Comparison of ENCODE assay signal across 8 cellular contexts in genomic region chr1:233304489-233305102, GRCh38. TPM values are rescaled to one million over a fixed set of nuclear protein-coding genes. Genes with fewer than 3 reads are reported as not detected.
A peak's percentile ranks its signal among the peaks of the same experiment; 100 is the strongest.
DNase-seq lines count a peak whose midpoint lies in the region; ATAC-seq and TF ChIP-seq lines count a peak whose summit lies in the region.

No MANE protein-coding gene starts in this region.

- no peak overlapping the region for H2BK15ac ChIP-seq in mesenchymal stem cell (ENCODE audit: low read depth, poor library complexity, severe bottlenecking)

- H3K27me3 ChIP-seq in AG04450 (ENCODE audit: control insufficient read depth, insufficient read depth, low read length) (no peaks in the 10 kb centered on the region), body of pancreas (no peaks in the 10 kb centered on the region), mesenchymal stem cell (ENCODE audit: control insufficient read depth in 1 of 2, insufficient read depth in 1 of 2, low read length in 2 of 2) (no peaks in the 10 kb centered on the region)

- no peak overlapping the region for H3K18ac ChIP-seq in mesenchymal stem cell (ENCODE audit: low read depth in 1 of 2, low read length in 2 of 2)

- no peaks in the 10 kb centered on the region for H3K4me1 ChIP-seq in body of pancreas
- H3K4me1 ChIP-seq in mesenchymal stem cell (ENCODE audit: control insufficient read depth, insufficient read depth, low read depth, low read length): no peaks in the 10 kb centered on the region

- H3K79me1 ChIP-seq in mesenchymal stem cell (replicated peaks; ENCODE audit: low read length, poor library complexity, severe bottlenecking): no peaks in the 10 kb centered on the region

- no peak overlapping the region for H3K4ac ChIP-seq in mesenchymal stem cell (ENCODE audit: low read depth in 1 of 2, low read length in 2 of 2)

- H3K23ac ChIP-seq in mesenchymal stem cell (ENCODE audit: low read length in 2 of 2): no peak overlapping the region

- POLR2A ChIA-PET in AG04450 (lab: Yijun Ruan, JAX): no interaction called here

- peaks cover 4% of the 10 kb centered on the region for H3K9me3 ChIP-seq in AG04450 (ENCODE audit: control insufficient read depth, insufficient read depth, low read length)
- H3K9me3 ChIP-seq in body of pancreas: no peaks in the 10 kb centered on the region
- peaks cover 8% of the 10 kb centered on the region for H3K9me3 ChIP-seq in mesenchymal stem cell (ENCODE audit: control insufficient read depth, low read length)

- no peak for DNase-seq in AG04450 (ENCODE audit: low read depth, low spot score)
- DNase-seq in GM13976 (ENCODE audit: low spot score): no peak
- peak; percentile 24 for DNase-seq in NCI-H2196 treated with DMSO at 0.1 percent for 48 hours (lab: John Stamatoyannopoulos, UW; ENCODE audit: unreplicated experiment)
- DNase-seq in body of pancreas: peak in 1 of 4 donors; percentile 22
- DNase-seq in mesenchymal stem cell: peak; percentile 34
- DNase-seq in HPDE6-E6E7 (ENCODE audit: extremely low spot score): no peak

- H2BK12ac ChIP-seq in mesenchymal stem cell (ENCODE audit: low read length in 2 of 2): no peak overlapping the region

- ATAC-seq in body of pancreas: peak; percentile 64
- no peak for ATAC-seq in HG02885 (IDR thresholded peaks at IDR 0.05; ENCODE audit: poor library complexity, unreplicated experiment)
- no peak for ATAC-seq in GM21367 (IDR thresholded peaks at IDR 0.05; ENCODE audit: unreplicated experiment)

- H2BK120ac ChIP-seq in mesenchymal stem cell (ENCODE audit: low read depth, low read length): no peak overlapping the region

- H3K14ac ChIP-seq in mesenchymal stem cell (ENCODE audit: low read length in 2 of 2): no peak overlapping the region

- H3K4me2 ChIP-seq in mesenchymal stem cell (ENCODE audit: low read length, poor library complexity, severe bottlenecking): no peak overlapping the region

- in situ Hi-C loops in GM13976 (cut with MboI; ENCODE audit: low sequenced_read_pairs, unreplicated experiment): no loop called here

- H4K91ac ChIP-seq in mesenchymal stem cell (ENCODE audit: low read length): no peak overlapping the region

- TF ChIP-seq CTCF in AG04450 (IDR thresholded peaks at IDR 0.05; ENCODE audit: low read depth, low read length): peak; percentile 83
- peak; percentile 55 for TF ChIP-seq CTCF in GM13976 (IDR thresholded peaks at IDR 0.05; ENCODE audit: borderline replicate concordance, control extremely low read depth, extremely low read depth, insufficient read depth, missing control alignments)
- peak; percentile 59 to 92 (median 86) for TF ChIP-seq CTCF in body of pancreas (IDR thresholded peaks at IDR 0.05)

- H3K27ac ChIP-seq in AG04450 (ENCODE audit: low read depth, low read length): no peak overlapping the region
- H3K27ac ChIP-seq in body of pancreas: no peak overlapping the region
- H3K27ac ChIP-seq in mesenchymal stem cell (ENCODE audit: low read length, poor library complexity, severe bottlenecking): no peak overlapping the region

- no peak for TF ChIP-seq POLR2A in body of pancreas (IDR thresholded peaks at IDR 0.05)

- no peak overlapping the region for H2AK5ac ChIP-seq in mesenchymal stem cell (ENCODE audit: low read length, severe bottlenecking)

- CTCF ChIA-PET in AG04450 (lab: Charles Lee): interaction anchor here (0.6 to 2.3 kb wide), 29 partner anchors 8 to 1549 kb away, joined by 3 to 21 read pairs (median 4); partner anchors contain the start of gene PCNX2

- no peak overlapping the region for H2AFZ ChIP-seq in mesenchymal stem cell (ENCODE audit: low read depth, low read length)

- no peaks in the 10 kb centered on the region for H3K36me3 ChIP-seq in body of pancreas (replicated peaks in 1 of 2; ENCODE audit: insufficient read depth in 1 of 2, low read depth in 2 of 2)
- H3K36me3 ChIP-seq in mesenchymal stem cell (ENCODE audit: control insufficient read depth in 1 of 2, insufficient read depth in 2 of 2, low read depth in 1 of 2, low read length in 2 of 2): no peaks in the 10 kb centered on the region

- 0% methylated on average over 1 of the region's 1 CpG for WGBS in body of pancreas, 2 donors
- 0% methylated on average over 1 of the region's 1 CpG for WGBS in mesenchymal stem cell

- no peak overlapping the region for H2BK5ac ChIP-seq in mesenchymal stem cell (ENCODE audit: low read depth, low read length, poor library complexity, severe bottlenecking)

- H3K9ac ChIP-seq in mesenchymal stem cell (ENCODE audit: low read length): no peak overlapping the region

- no peak overlapping the region for H4K8ac ChIP-seq in mesenchymal stem cell (ENCODE audit: low read length)

- intact Hi-C loops in body of pancreas (cut with DNase I): loop anchor here (5.0 to 10.0 kb wide), 2 partner anchors 490 to 763 kb away; no protein-coding TSS in a partner anchor

- H3K4me3 ChIP-seq in AG04450 (ENCODE audit: low read depth, low read length): no peak overlapping the region
- H3K4me3 ChIP-seq in body of pancreas: no peak overlapping the region
- no peak overlapping the region for H3K4me3 ChIP-seq in mesenchymal stem cell (ENCODE audit: insufficient read depth in 1 of 2, low read depth in 1 of 2, low read length in 2 of 2)

RNA-seq across cellular contexts. Expression of gene PCNX2, which starts 9.1 kb away (rescaled TPM):
- polyA plus RNA-seq in AG04450 (2011; rRNA removed): 29.8 and 32.3 TPM in 2 replicates
- polyA minus RNA-seq in AG04450 (2011; rRNA and poly(A)+ RNA removed): 138 and 145 TPM in 2 replicates
- total RNA-seq in body of pancreas: 10 to 100 TPM; 24.1 to 72.1 TPM
- polyA plus RNA-seq in mesenchymal stem cell (2013, experiment 1 of 2): 16.2 TPM
- polyA plus RNA-seq in mesenchymal stem cell (2013, experiment 2 of 2): 15.7 TPM

RNA-seq across cellular contexts. Expression of gene MAP3K21, which starts 22.9 kb away (rescaled TPM):
- polyA plus RNA-seq in AG04450 (2011; rRNA removed): 0.24 and 0.42 TPM in 2 replicates
- 0.55 and 0.70 TPM in 2 replicates for polyA minus RNA-seq in AG04450 (2011; rRNA and poly(A)+ RNA removed)
- 10 to 100 TPM; 40.2 to 62.3 TPM for total RNA-seq in body of pancreas
- polyA plus RNA-seq in mesenchymal stem cell (2013, experiment 1 of 2): 0.32 TPM
- polyA plus RNA-seq in mesenchymal stem cell (2013, experiment 2 of 2): 0.29 TPM

Comparison
In these comparisons a context has a peak if more than half of its experiments do, and no peak if none do; other contexts are left out.
1. DNase-seq: peak in NCI-H2196 treated with DMSO at 0.1 percent for 48 hours (single experiment) and mesenchymal stem cell (single experiment); none in AG04450 (single experiment), GM13976 (single experiment) and HPDE6-E6E7 (single experiment).
2. Peak in every context shown above with its lines, with median percentiles within 50 percentile points of each other: CTCF ChIP-seq.